ENCODE assay signal across 1 cellular context in the genomic region with DNA sequence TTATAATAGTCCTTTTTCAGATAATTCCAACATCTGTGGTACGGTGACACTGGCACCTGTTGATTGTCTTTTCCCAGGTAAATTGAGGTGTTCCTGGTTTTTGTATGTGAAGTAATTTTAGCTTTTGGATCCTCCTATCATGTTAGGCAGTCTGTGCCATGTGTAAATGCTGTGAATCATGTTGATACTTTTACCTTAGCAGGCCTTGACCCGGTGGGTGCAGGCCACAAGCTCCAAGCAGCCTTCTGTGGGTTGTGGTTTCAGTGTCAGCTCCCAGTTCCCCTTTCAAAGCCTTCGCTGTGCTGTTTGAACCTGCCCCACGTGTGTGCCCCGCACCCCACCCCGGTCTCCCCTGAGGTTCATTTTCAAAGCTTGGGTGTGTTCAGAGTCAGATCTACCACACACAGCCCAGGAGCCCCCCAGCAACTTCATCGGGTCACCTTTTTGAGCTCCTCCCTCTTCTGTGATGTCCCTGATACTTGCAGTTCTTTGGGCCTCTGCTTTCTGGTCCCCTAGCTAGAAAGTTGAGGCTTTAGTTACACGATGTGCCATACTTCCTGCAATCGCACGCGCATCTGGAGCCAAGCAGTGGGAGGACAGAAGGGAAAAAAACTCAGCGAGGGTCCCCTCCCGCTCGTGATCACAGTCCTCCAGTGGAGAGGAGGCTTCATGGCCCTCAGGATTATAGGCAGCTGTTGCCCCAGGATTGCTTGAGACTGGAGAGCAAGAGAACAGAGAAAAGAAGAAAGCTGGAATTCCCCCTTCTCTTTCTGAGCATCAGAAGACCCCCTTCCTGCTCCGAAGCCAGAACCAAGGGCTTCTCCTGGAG.
TF ChIP-seq lines count a peak whose summit lies in the region.

No MANE protein-coding gene starts in this region.

TF ChIP-seq in SK-N-SH treated with all-trans-retinoic acid at 6 μM for 48 hours, 23 proteins besides CTCF, POLR2A, EP300 and RAD21 (continued from another document):
- no peak for TF ChIP-seq TCF4 (CRISPR knock-in tag; IDR thresholded peaks at IDR 0.05; ENCODE audit: borderline replicate concordance)
